ENCODE assay signal across 13 cellular contexts in the genomic region with DNA sequence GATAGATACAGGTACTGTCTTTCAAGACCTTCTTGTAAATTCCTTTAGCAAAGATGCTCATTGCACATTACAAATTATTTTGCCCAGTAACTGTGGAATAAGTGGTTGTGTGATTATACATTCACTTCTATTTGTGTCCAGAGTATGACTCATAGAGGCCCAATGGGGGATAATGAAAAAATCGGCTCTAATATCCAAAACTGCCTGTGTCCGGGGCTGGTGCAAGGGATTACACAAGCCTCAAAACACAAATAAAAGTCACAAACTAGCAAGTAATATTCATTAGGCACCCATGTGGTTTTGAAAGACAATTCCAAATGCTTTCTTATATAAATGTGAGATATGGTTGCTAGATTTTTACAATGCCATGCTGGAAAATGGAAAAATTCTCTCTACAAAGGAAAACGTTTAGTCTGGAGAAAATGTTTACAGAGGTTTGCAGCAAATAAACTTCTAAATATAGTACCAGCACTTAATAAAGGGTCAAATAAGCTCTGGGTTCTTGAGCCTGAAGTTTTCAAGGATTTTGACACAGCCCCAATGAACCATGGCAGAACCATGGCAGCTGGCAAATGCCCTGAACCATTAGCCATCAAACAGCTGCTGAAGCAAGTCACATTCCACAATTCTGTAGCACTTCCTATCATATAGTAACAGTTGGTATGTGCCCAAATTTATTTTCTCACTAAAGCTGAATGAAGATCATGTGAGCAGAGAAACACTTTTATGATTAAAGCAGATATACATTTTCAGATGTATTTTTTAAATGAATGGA. TPM values are rescaled to one million over a fixed set of nuclear protein-coding genes. Genes with fewer than 3 reads are reported as not detected.
DNase-seq lines count a peak whose midpoint lies in the region; ATAC-seq and TF ChIP-seq lines count a peak whose summit lies in the region.
"Had no signal": no experiment of that assay in that cellular context is flagged by ENCODE, and none has a peak within 500 bp of the region (broad histone marks: within the 10 kb centered on the region; RNA-seq: fewer than 3 reads in every experiment).

No MANE protein-coding gene starts in this region.

- TF ChIP-seq CTCF in SK-N-SH (IDR thresholded peaks at IDR 0.05) = no peak
- TF ChIP-seq CTCF in gastroesophageal sphincter (IDR thresholded peaks at IDR 0.05) = no peak
- TF ChIP-seq CTCF in MM.1S (IDR thresholded peaks at IDR 0.05; ENCODE audit: low read length) = no peak

- WGBS in SK-N-SH (ENCODE audit: low lambda C conversion rate) = 54% methylated on average over 3 of the region's 3 CpGs
- 19 to 35% methylated on average over 3 of the region's 3 CpGs for WGBS in gastroesophageal sphincter (ENCODE audit: low coverage in 1 of 2), 2 donors

- peaks cover 3% of the 10 kb centered on the region; the same call in 1 of the 2 replicates for H4K20me1 ChIP-seq in SK-N-SH (ENCODE audit: insufficient read depth)
- no peaks in the 10 kb centered on the region for H4K20me1 ChIP-seq in MM.1S (ENCODE audit: insufficient read depth, low read length)

- H3K27me3 ChIP-seq in SK-N-SH (ENCODE audit: insufficient read depth) = no peaks in the 10 kb centered on the region
- H3K27me3 ChIP-seq in gastroesophageal sphincter = no peaks in the 10 kb centered on the region
- no peaks in the 10 kb centered on the region for H3K27me3 ChIP-seq in skeletal muscle satellite cell (ENCODE audit: control insufficient read depth, insufficient read depth, low read length)
- no peaks in the 10 kb centered on the region for H3K27me3 ChIP-seq in MM.1S (replicated peaks; ENCODE audit: insufficient read depth, low read length)

- H3K36me3 ChIP-seq in SK-N-SH (replicated peaks in 1 of 2; ENCODE audit: control insufficient read depth in 1 of 2, insufficient read depth in 2 of 2, low read length in 1 of 2) = no peaks in the 10 kb centered on the region
- H3K36me3 ChIP-seq in gastroesophageal sphincter = no peaks in the 10 kb centered on the region
- peaks cover 15% of the 10 kb centered on the region for H3K36me3 ChIP-seq in skeletal muscle satellite cell (ENCODE audit: insufficient read depth, low read length)
- no peaks in the 10 kb centered on the region for H3K36me3 ChIP-seq in MM.1S (replicated peaks; ENCODE audit: insufficient read depth, low read length)

- DNase-seq in GM03348 (ENCODE audit: low spot score) (peak; percentile 64), SK-N-SH (no peak), NCI-H69 (lab: John Stamatoyannopoulos, UW) (no peak), epidermal melanocyte (ENCODE audit: insufficient read length, low spot score) (no peak), MM.1S (no peak)
- DNase-seq: DMS79; naive thymus-derived CD8-positive, alpha-beta T cell; NCI-H2081 treated with DMSO at 0.1 percent for 48 hours; SHP77 had no signal

- peak; percentile 67 for ATAC-seq in gastroesophageal sphincter
- ATAC-seq in GM19463 (IDR thresholded peaks at IDR 0.05; ENCODE audit: unreplicated experiment) = no peak
- ATAC-seq: naive thymus-derived CD8-positive, alpha-beta T cell had no signal

- TF ChIP-seq POLR2A in gastroesophageal sphincter (IDR thresholded peaks at IDR 0.05) = no peak

- H3K27ac ChIP-seq in SK-N-SH (ENCODE audit: low read depth in 2 of 2, low read length in 1 of 2) (peak overlapping the region in 1 of 2 experiments; percentile 14; a peak in 2 of 4 replicates), gastroesophageal sphincter (peak overlapping the region; percentile 43 to 58 (median 52)), MM.1S (ENCODE audit: low read length) (no peak overlapping the region)
- H3K27ac ChIP-seq: HL-60 had no signal

- POLR2A ChIA-PET in SK-N-SH (lab: Yijun Ruan, JAX) = no interaction called here

- peaks cover 23% of the 10 kb centered on the region for H3F3A ChIP-seq in SK-N-SH (replicated peaks; ENCODE audit: insufficient read depth)
- H3F3A ChIP-seq in MM.1S (ENCODE audit: insufficient read depth, low read length) = no peaks in the 10 kb centered on the region

- H3K79me2 ChIP-seq in SK-N-SH (ENCODE audit: insufficient read depth) (peaks cover 81% of the 10 kb centered on the region; the same call in 1 of the 2 replicates), MM.1S (ENCODE audit: low read length) (no peaks in the 10 kb centered on the region)

- TF ChIP-seq RAD21 in SK-N-SH (IDR thresholded peaks at IDR 0.05; ENCODE audit: low read length) = no peak

- H3K4me2 ChIP-seq in SK-N-SH (no peak overlapping the region), skeletal muscle satellite cell (ENCODE audit: low read length) (peak overlapping the region; percentile 60), MM.1S (ENCODE audit: low read depth, low read length) (no peak overlapping the region)

- no peak overlapping the region for H3K4me3 ChIP-seq in SK-N-SH (ENCODE audit: low read depth in 2 of 2, low read length in 1 of 2)
- no peak overlapping the region for H3K4me3 ChIP-seq in gastroesophageal sphincter
- peak overlapping the region; percentile 47 for H3K4me3 ChIP-seq in skeletal muscle satellite cell (ENCODE audit: low read length)
- no peak overlapping the region for H3K4me3 ChIP-seq in MM.1S (ENCODE audit: low read length)

- H2AFZ ChIP-seq in SK-N-SH (ENCODE audit: low read depth) (no peak overlapping the region), MM.1S (ENCODE audit: low read length) (no peak overlapping the region)

- CTCF ChIA-PET in SK-N-SH (lab: Yijun Ruan, JAX) = no interaction called here

- H3K9ac ChIP-seq in SK-N-SH (no peak overlapping the region), skeletal muscle satellite cell (ENCODE audit: low read depth, low read length) (peak overlapping the region; percentile 71), MM.1S (ENCODE audit: low read length) (no peak overlapping the region)

- 0 out of 4 replicates have a peak, but pooled peaks of 1 of the 2 experiments have one; percentile 5 for TF ChIP-seq EP300 in SK-N-SH (IDR thresholded peaks at IDR 0.05; ENCODE audit: borderline replicate concordance in 1 of 2, low read depth in 1 of 2, low read length in 1 of 2)
- no peak for TF ChIP-seq EP300 in gastroesophageal sphincter (IDR thresholded peaks at IDR 0.05)

- H3K9me3 ChIP-seq in SK-N-SH (no peaks in the 10 kb centered on the region), gastroesophageal sphincter (no peaks in the 10 kb centered on the region), skeletal muscle satellite cell (replicated peaks; ENCODE audit: low read length) (no peaks in the 10 kb centered on the region), MM.1S (replicated peaks; ENCODE audit: insufficient read depth, low read length) (no peaks in the 10 kb centered on the region)

- H3K9me2 ChIP-seq in SK-N-SH = no peaks in the 10 kb centered on the region
- no peaks in the 10 kb centered on the region for H3K9me2 ChIP-seq in MM.1S (replicated peaks; ENCODE audit: insufficient read depth, low read length)

- H3K4me1 ChIP-seq in SK-N-SH (ENCODE audit: control insufficient read depth in 1 of 2, insufficient read depth in 2 of 2, low read depth in 1 of 2, low read length in 1 of 2) = peaks cover 0 to 27% of the 10 kb centered on the region in 2 experiments; a peak in 2 of 4 replicates
- H3K4me1 ChIP-seq in gastroesophageal sphincter = peaks cover 10 to 83% (median 12%) of the 10 kb centered on the region in 3 donors
- H3K4me1 ChIP-seq in skeletal muscle satellite cell (ENCODE audit: control insufficient read depth, insufficient read depth, low read length) = peaks cover 90% of the 10 kb centered on the region
- peaks cover 6% of the 10 kb centered on the region; the same call in 1 of the 2 replicates for H3K4me1 ChIP-seq in MM.1S (ENCODE audit: low read length)

TF ChIP-seq in SK-N-SH, 30 proteins besides CTCF, POLR2A, EP300 and RAD21 (continues in another document):
- TF ChIP-seq NRF1 (IDR thresholded peaks at IDR 0.05; ENCODE audit: low read depth, low read length) (no peak), ELF1 (IDR thresholded peaks at IDR 0.05) (no peak), MXI1 (IDR thresholded peaks at IDR 0.05; ENCODE audit: low read depth, low read length) (no peak), FOSL2 (IDR thresholded peaks at IDR 0.05; ENCODE audit: borderline replicate concordance, low read depth) (peak; percentile 26; the same call in 1 of the 2 replicates), TCF12 (IDR thresholded peaks at IDR 0.05) (no peak), RXRA (IDR thresholded peaks at IDR 0.05; ENCODE audit: borderline replicate concordance, low read depth) (no peak), YY1 (IDR thresholded peaks at IDR 0.05; ENCODE audit: low read depth) (no peak), SIN3A (IDR thresholded peaks at IDR 0.05; ENCODE audit: borderline replicate concordance, low read depth, low read length) (no peak), JUND (IDR thresholded peaks at IDR 0.05) (peak; percentile 42; the same call in 1 of the 2 replicates), EZH2phosphoT487 (IDR thresholded peaks at IDR 0.05; ENCODE audit: borderline replicate concordance, low read depth) (no peak), MEF2A (IDR thresholded peaks at IDR 0.05; ENCODE audit: borderline replicate concordance, low read depth) (peak; percentile 31; the same call in 1 of the 2 replicates)
- TF ChIP-seq, protein P1, sequence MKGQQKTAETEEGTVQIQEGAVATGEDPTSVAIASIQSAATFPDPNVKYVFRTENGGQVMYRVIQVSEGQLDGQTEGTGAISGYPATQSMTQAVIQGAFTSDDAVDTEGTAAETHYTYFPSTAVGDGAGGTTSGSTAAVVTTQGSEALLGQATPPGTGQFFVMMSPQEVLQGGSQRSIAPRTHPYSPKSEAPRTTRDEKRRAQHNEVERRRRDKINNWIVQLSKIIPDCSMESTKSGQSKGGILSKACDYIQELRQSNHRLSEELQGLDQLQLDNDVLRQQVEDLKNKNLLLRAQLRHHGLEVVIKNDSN (IDR thresholded peaks at IDR 0.05; ENCODE audit: borderline replicate concordance, low read depth) = no peak
- TF ChIP-seq, protein P2, sequence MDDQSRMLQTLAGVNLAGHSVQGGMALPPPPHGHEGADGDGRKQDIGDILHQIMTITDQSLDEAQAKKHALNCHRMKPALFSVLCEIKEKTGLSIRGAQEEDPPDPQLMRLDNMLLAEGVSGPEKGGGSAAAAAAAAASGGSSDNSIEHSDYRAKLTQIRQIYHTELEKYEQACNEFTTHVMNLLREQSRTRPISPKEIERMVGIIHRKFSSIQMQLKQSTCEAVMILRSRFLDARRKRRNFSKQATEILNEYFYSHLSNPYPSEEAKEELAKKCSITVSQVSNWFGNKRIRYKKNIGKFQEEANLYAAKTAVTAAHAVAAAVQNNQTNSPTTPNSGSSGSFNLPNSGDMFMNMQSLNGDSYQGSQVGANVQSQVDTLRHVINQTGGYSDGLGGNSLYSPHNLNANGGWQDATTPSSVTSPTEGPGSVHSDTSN (IDR thresholded peaks at IDR 0.05) = no peak

RNA-seq across cellular contexts. Expression of a gene that starts 40.5 kb away (rescaled TPM):
- polyA plus RNA-seq in SK-N-SH (2012; rRNA removed) = 15.8 and 16.5 TPM in 2 replicates
- polyA plus RNA-seq in SK-N-SH (2012; cell fraction: cytosol; rRNA removed) = 10.2 and 14.6 TPM in 2 replicates
- polyA plus RNA-seq in SK-N-SH (2012; cell fraction: nucleus; rRNA removed) = 11.7 and 14.7 TPM in 2 replicates
- 10 to 100 TPM; 17.4 to 39.0 (median 25.3) TPM for total RNA-seq in gastroesophageal sphincter
- total RNA-seq in skeletal muscle satellite cell (2012; rRNA removed) = 35.8 and 38.5 TPM in 2 replicates
